ENCODE assay signal across 21 cellular contexts in the genomic region with DNA sequence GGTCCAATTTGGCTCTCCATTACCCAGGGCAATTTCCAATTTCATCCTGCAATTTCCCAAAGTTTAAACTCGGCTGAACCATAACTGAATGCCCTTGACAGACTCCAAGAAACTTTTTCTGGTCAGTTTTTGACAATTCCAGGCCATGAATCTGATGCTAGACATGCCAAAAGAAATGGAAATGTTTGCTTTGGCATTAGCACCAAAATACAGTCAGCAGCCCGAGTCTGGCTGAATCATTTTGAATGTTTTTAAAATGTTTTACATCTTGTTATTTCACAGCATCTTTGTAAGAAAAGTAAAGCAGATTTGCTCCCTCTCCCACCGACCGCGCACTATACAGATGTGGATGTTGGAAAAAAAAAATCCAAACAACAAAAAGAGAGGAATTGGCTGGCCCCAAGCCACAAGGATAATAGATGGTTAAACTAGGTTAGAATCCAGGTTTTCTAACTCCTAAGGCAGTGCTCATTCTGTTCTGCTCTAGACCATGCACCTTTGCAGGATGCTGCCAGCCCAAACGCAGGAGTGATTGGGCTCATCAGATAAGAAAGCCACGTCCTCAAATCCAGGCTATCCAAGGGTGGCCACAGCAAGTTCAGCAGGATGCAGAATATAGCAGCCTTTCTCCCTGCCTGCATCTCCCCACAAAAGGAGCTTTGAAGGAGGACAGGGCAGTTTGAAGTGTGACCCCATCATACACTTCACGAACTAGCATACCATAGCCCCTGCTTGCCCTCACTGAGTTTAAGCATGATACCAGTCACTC.
DNase-seq lines count a peak whose midpoint lies in the region; ATAC-seq and TF ChIP-seq lines count a peak whose summit lies in the region.
"Had no signal": no experiment of that assay in that cellular context is flagged by ENCODE, and none has a peak within 500 bp of the region (broad histone marks: within the 10 kb centered on the region; RNA-seq: fewer than 3 reads in every experiment).

No MANE protein-coding gene starts in this region.

- peaks cover 18% of the 10 kb centered on the region for H3F3A ChIP-seq in GM23248 (ENCODE audit: insufficient read depth)

- TF ChIP-seq CTCF in fibroblast of the aortic adventitia (IDR thresholded peaks at IDR 0.05; ENCODE audit: insufficient read depth, low read length), result no peak

- no peak overlapping the region for H3K27ac ChIP-seq in GM23248
- H3K27ac ChIP-seq: C4-2B, foreskin keratinocyte, RWPE1 had no signal

- no peak overlapping the region for H3K9ac ChIP-seq in GM23248

- H3K9me3 ChIP-seq in GM23248 (ENCODE audit: low read depth), result no peaks in the 10 kb centered on the region

- WGBS in GM23248 (ENCODE audit: low coverage in 1 of 2, low lambda C conversion rate in 2 of 2, missing lambda C conversion rate in 2 of 2), 2 experiments, result 36% methylated on average over 8 of the region's 8 CpGs

- no peaks in the 10 kb centered on the region for H3K9me2 ChIP-seq in GM23248 (ENCODE audit: insufficient read depth)

- no peak for ATAC-seq in activated CD4-positive, CD25-positive, alpha-beta regulatory T cell treated with anti-CD3 and anti-CD28 coated beads, Interleukin-2, amount 50 U/mL, for 24 hours
- ATAC-seq: foreskin keratinocyte, HCT116 had no signal

- H4K20me1 ChIP-seq in GM23248 (ENCODE audit: insufficient read depth), result no peaks in the 10 kb centered on the region

- no peak overlapping the region for H3K4me2 ChIP-seq in GM23248 (ENCODE audit: unreplicated experiment)

- H2AFZ ChIP-seq in GM23248, result no peak overlapping the region

- no peaks in the 10 kb centered on the region for H3K36me3 ChIP-seq in GM23248 (ENCODE audit: low read depth)

- H3K4me3 ChIP-seq in GM23248, result no peak overlapping the region
- H3K4me3 ChIP-seq in fibroblast of the aortic adventitia (ENCODE audit: low read depth, low read length), result no peak overlapping the region

- in situ Hi-C loops in GM23248 (cut with MboI), result no loop called here

- no peaks in the 10 kb centered on the region; the same call in 1 of the 2 replicates for H3K27me3 ChIP-seq in GM23248 (replicated peaks; ENCODE audit: insufficient read depth)

- no peaks in the 10 kb centered on the region for H3K79me2 ChIP-seq in GM23248 (ENCODE audit: insufficient read depth)

- peaks cover 9% of the 10 kb centered on the region; the same call in 1 of the 2 replicates for H3K4me1 ChIP-seq in GM23248 (ENCODE audit: insufficient read depth)

- DNase-seq in GM23248, result peak; percentile 70
- peak; percentile 28 for DNase-seq in amniotic stem cell (lab: John Stamatoyannopoulos, UW)
- DNase-seq in fibroblast of the aortic adventitia (ENCODE audit: low read depth), result peak; percentile 87
- peak; percentile 65 for DNase-seq in smooth muscle cell of the brain vasculature (ENCODE audit: low read depth, low spot score)
- no peak for DNase-seq in NCI-H748 (lab: John Stamatoyannopoulos, UW; ENCODE audit: unreplicated experiment)
- DNase-seq in NCI-H774 (lab: John Stamatoyannopoulos, UW), result no peak
- no peak for DNase-seq in OCI-M2 (lab: John Stamatoyannopoulos, UW; ENCODE audit: unreplicated experiment)
- DNase-seq: activated CD4-positive, alpha-beta T cell treated with anti-CD3 and anti-CD28 coated beads, Interleukin-2, amount 10 ng/mL, durations not matched to agents 7 days and 5 days; activated CD8-positive, alpha-beta memory T cell treated with anti-CD3 and anti-CD28 coated beads, Interleukin-2, amount 50 U/mL, for 48 hours; activated effector memory CD4-positive, alpha-beta T cell treated with anti-CD3 and anti-CD28 coated beads, Interleukin-2, amount 50 U/mL, for 16 hours; amygdala; foreskin keratinocyte; GF-D8; naive B cell; NCI-H2029 treated with DMSO at 0.1 percent for 48 hours; small intestine; stimulated activated CD4-positive, alpha-beta T cell treated with anti-CD3 and anti-CD28 coated beads, Interleukin-4, amount 100 ng/mL, for 1 hour had no signal

Comparison
In these comparisons a context has a peak if more than half of its experiments do, and no peak if none do; other contexts are left out.
1. DNase-seq: peak in GM23248 (single experiment), amniotic stem cell (single experiment), fibroblast of the aortic adventitia (single experiment) and smooth muscle cell of the brain vasculature (single experiment); none in NCI-H748 (single experiment), NCI-H774 (single experiment) and OCI-M2 (single experiment).